13 cellular contexts compared by ENCODE assay signal in genomic region chr16:1545044-1545736, GRCh38. TPM values are rescaled to one million over a fixed set of nuclear protein-coding genes. Genes with fewer than 3 reads are reported as not detected.
DNase-seq lines count a peak whose midpoint lies in the region; ATAC-seq and TF ChIP-seq lines count a peak whose summit lies in the region.
"Had no signal": no experiment of that assay in that cellular context is flagged by ENCODE, and none has a peak within 500 bp of the region (broad histone marks: within the 10 kb centered on the region; RNA-seq: fewer than 3 reads in every experiment).

No MANE protein-coding gene starts in this region.

- H3K4me1 ChIP-seq in breast epithelium, result peaks cover 0 to 7% of the 10 kb centered on the region in 2 donors
- H3K4me1 ChIP-seq in mammary epithelial cell (ENCODE audit: insufficient read depth, low read length), result peaks cover 12% of the 10 kb centered on the region
- H3K4me1 ChIP-seq in fibroblast of lung (ENCODE audit: control insufficient read depth, extremely low read depth, insufficient read depth, low read length), result peaks cover 22% of the 10 kb centered on the region
- peaks cover 10 to 65% of the 10 kb centered on the region in 2 donors for H3K4me1 ChIP-seq in naive thymus-derived CD4-positive, alpha-beta T cell (ENCODE audit: control insufficient read depth in 2 of 2, insufficient read depth in 2 of 2, low read length in 2 of 2)
- peaks cover 85% of the 10 kb centered on the region for H3K4me1 ChIP-seq in vagina
- no peaks in the 10 kb centered on the region for H3K4me1 ChIP-seq in Caco-2

- no peaks in the 10 kb centered on the region for H3K36me3 ChIP-seq in breast epithelium
- H3K36me3 ChIP-seq in mammary epithelial cell (ENCODE audit: insufficient read depth, low read length), result no peaks in the 10 kb centered on the region
- H3K36me3 ChIP-seq in fibroblast of lung (ENCODE audit: control insufficient read depth, insufficient read depth, low read length), result peaks cover 10% of the 10 kb centered on the region
- peaks cover 0 to 83% (median 19%) of the 10 kb centered on the region in 3 experiments for H3K36me3 ChIP-seq in naive thymus-derived CD4-positive, alpha-beta T cell (ENCODE audit: control insufficient read depth in 2 of 3, insufficient read depth in 3 of 3, low read length in 3 of 3)
- peaks cover 0 to 24% of the 10 kb centered on the region in 2 donors for H3K36me3 ChIP-seq in vagina
- H3K36me3 ChIP-seq in Caco-2 (ENCODE audit: control insufficient read depth, insufficient read depth, low read length), result no peaks in the 10 kb centered on the region

- peaks cover 0 to 26% (median 8%) of the 10 kb centered on the region in 5 donors for H3K36me3 Mint-ChIP-seq in naive thymus-derived CD4-positive, alpha-beta T cell
- H3K36me3 Mint-ChIP-seq in Caco-2 (ENCODE audit: insufficient read depth, unreplicated experiment), result no peaks in the 10 kb centered on the region
- H3K36me3 Mint-ChIP-seq: memory B cell had no signal

- H3K27ac Mint-ChIP-seq in naive thymus-derived CD4-positive, alpha-beta T cell, result peak overlapping the region; percentile 71 to 93 (median 79)
- no peak overlapping the region for H3K27ac Mint-ChIP-seq in Caco-2 (ENCODE audit: unreplicated experiment)
- H3K27ac Mint-ChIP-seq: memory B cell had no signal

- dilution Hi-C loops in mammary epithelial cell (cut with HindIII; ENCODE audit: low sequenced_read_pairs), result loop anchor here (5.0 kb wide), 2 partner anchors 33 to 52 kb away; no protein-coding TSS in a partner anchor

- no peak for ATAC-seq in naive thymus-derived CD4-positive, alpha-beta T cell

- intact Hi-C loops in breast epithelium (cut with DNase I; ENCODE audit: low total_unique reads), result no loop called here
- intact Hi-C loops in mammary epithelial cell (cut with micrococcal nuclease), result no loop called here
- intact Hi-C loops in naive thymus-derived CD4-positive, alpha-beta T cell (cut with micrococcal nuclease), result no loop called here
- intact Hi-C loops in vagina (cut with DNase I), result loop anchor here (5.0 to 10.0 kb wide), 2 partner anchors 50 to 67 kb away; partner anchors contain the start of genes CRAMP1, IFT140 and TELO2
- intact Hi-C loops in Caco-2 (cut with micrococcal nuclease; ENCODE audit: unreplicated experiment), result no loop called here

- no peak for TF ChIP-seq POLR2A in breast epithelium (IDR thresholded peaks at IDR 0.05)
- TF ChIP-seq POLR2A in vagina (IDR thresholded peaks at IDR 0.05), result no peak

- H3K4me3 ChIP-seq in breast epithelium (peak overlapping the region in 1 of 3 donors; percentile 40), mammary epithelial cell (replicated peaks in 1 of 3; ENCODE audit: insufficient read depth in 1 of 3, low read depth in 2 of 3, low read length in 3 of 3) (no peak overlapping the region), fibroblast of lung (replicated peaks in 1 of 4; ENCODE audit: control extremely low read depth in 1 of 4, insufficient read depth in 1 of 4, low read depth in 3 of 4, low read length in 4 of 4) (peak overlapping the region in 1 of 4 experiments; percentile 38), vagina (no peak overlapping the region), Caco-2 (ENCODE audit: low read depth, low read length) (no peak overlapping the region)
- H3K4me3 ChIP-seq in naive thymus-derived CD4-positive, alpha-beta T cell (ENCODE audit: low read length), result no peak overlapping the region

- H3K27me3 ChIP-seq in breast epithelium (no peaks in the 10 kb centered on the region), mammary epithelial cell (ENCODE audit: insufficient read depth, low read length) (no peaks in the 10 kb centered on the region), fibroblast of lung (ENCODE audit: control insufficient read depth, insufficient read depth, low read length) (no peaks in the 10 kb centered on the region), vagina (no peaks in the 10 kb centered on the region), Caco-2 (replicated peaks; ENCODE audit: control insufficient read depth, insufficient read depth, low read length) (no peaks in the 10 kb centered on the region)
- H3K27me3 ChIP-seq in naive thymus-derived CD4-positive, alpha-beta T cell (ENCODE audit: control insufficient read depth in 2 of 2, insufficient read depth in 2 of 2, low read length in 2 of 2), result no peaks in the 10 kb centered on the region

- in situ Hi-C loops in mammary epithelial cell (cut with MboI; ENCODE audit: low sequenced_read_pairs in 2 of 2), result no loop called here

- POLR2A ChIA-PET in naive thymus-derived CD4-positive, alpha-beta T cell (lab: Charles Lee), result interaction anchor here (1.3 to 4.8 kb wide), 4 partner anchors 9 to 15 kb away, joined by 5 to 27 read pairs (median 10); partner anchors contain the start of gene TMEM204
- POLR2A ChIA-PET in HEK293T (lab: Yijun Ruan, JAX) (no interaction called here), Caco-2 (lab: Charles Lee) (no interaction called here)

- H3K4me3 Mint-ChIP-seq in naive thymus-derived CD4-positive, alpha-beta T cell, result peak overlapping the region; percentile 12 to 80 (median 72)
- no peak overlapping the region for H3K4me3 Mint-ChIP-seq in Caco-2 (ENCODE audit: unreplicated experiment)
- H3K4me3 Mint-ChIP-seq: H9 had no signal

- CTCF ChIA-PET in mammary epithelial cell (lab: Charles Lee; ENCODE audit: low non-redundant PET), result no interaction called here
- CTCF ChIA-PET in naive thymus-derived CD4-positive, alpha-beta T cell (lab: Charles Lee), result interaction anchor here (0.8 kb wide), 1 partner anchor 9 kb away, joined by 3 read pairs; no protein-coding TSS in a partner anchor
- CTCF ChIA-PET in HEK293T (lab: Yijun Ruan, JAX), result no interaction called here
- CTCF ChIA-PET in Caco-2 (lab: Charles Lee), result interaction anchor here (0.6 kb wide), 1 partner anchor 203 kb away, joined by 5 read pairs; no protein-coding TSS in a partner anchor

- H2AFZ ChIP-seq in mammary epithelial cell (ENCODE audit: low read depth, low read length) (no peak overlapping the region), fibroblast of lung (ENCODE audit: low read length) (no peak overlapping the region)

- WGBS in mammary epithelial cell (ENCODE audit: low coverage, missing lambda C conversion rate), result 80% methylated on average over 17 of the region's 19 CpGs

- H4K20me1 ChIP-seq in mammary epithelial cell (ENCODE audit: insufficient read depth, low read length) (no peaks in the 10 kb centered on the region), fibroblast of lung (ENCODE audit: control insufficient read depth, extremely low read depth, insufficient read depth, low read length) (no peaks in the 10 kb centered on the region)

- H3K79me2 ChIP-seq in mammary epithelial cell (ENCODE audit: insufficient read depth, low read length) (no peaks in the 10 kb centered on the region), fibroblast of lung (ENCODE audit: control insufficient read depth, insufficient read depth, low read length) (no peaks in the 10 kb centered on the region)

- H3K27me3 Mint-ChIP-seq in naive thymus-derived CD4-positive, alpha-beta T cell, result no peaks in the 10 kb centered on the region
- H3K27me3 Mint-ChIP-seq in Caco-2 (ENCODE audit: insufficient read depth, unreplicated experiment), result no peaks in the 10 kb centered on the region
- H3K27me3 Mint-ChIP-seq: memory B cell had no signal

- H3K9me3 ChIP-seq in breast epithelium (no peaks in the 10 kb centered on the region), mammary epithelial cell (replicated peaks; ENCODE audit: insufficient read depth, low read length) (no peaks in the 10 kb centered on the region), fibroblast of lung (ENCODE audit: control insufficient read depth, insufficient read depth, low read depth, low read length) (no peaks in the 10 kb centered on the region), vagina (no peaks in the 10 kb centered on the region), Caco-2 (no peaks in the 10 kb centered on the region)
- H3K9me3 ChIP-seq in naive thymus-derived CD4-positive, alpha-beta T cell (ENCODE audit: control insufficient read depth in 2 of 3, low read length in 3 of 3), result no peaks in the 10 kb centered on the region

- no peak for DNase-seq in breast epithelium (ENCODE audit: low spot score in 2 of 2)
- DNase-seq in mammary epithelial cell, result no peak
- no peak for DNase-seq in fibroblast of lung (ENCODE audit: low read depth in 2 of 2)
- no peak for DNase-seq in naive thymus-derived CD4-positive, alpha-beta T cell
- DNase-seq in vagina (ENCODE audit: extremely low spot score in 2 of 2), result no peak
- DNase-seq in HEK293T (ENCODE audit: extremely low spot score), result no peak
- DNase-seq in NCI-H524 treated with DMSO at 0.1 percent for 48 hours (lab: John Stamatoyannopoulos, UW), result no peak
- DNase-seq in Caco-2, result no peak
- DNase-seq: AML-193; effector CD4-positive, alpha-beta T cell; H9 had no signal

- peaks cover 43 to 91% (median 72%) of the 10 kb centered on the region in 7 donors for H3K4me1 Mint-ChIP-seq in naive thymus-derived CD4-positive, alpha-beta T cell
- H3K4me1 Mint-ChIP-seq in Caco-2 (ENCODE audit: low read depth, unreplicated experiment), result no peaks in the 10 kb centered on the region

- no peak overlapping the region for H3K9ac ChIP-seq in mammary epithelial cell (ENCODE audit: insufficient read depth, low read length)
- no peak overlapping the region for H3K9ac ChIP-seq in fibroblast of lung (ENCODE audit: insufficient read depth, low read length)

- H3K27ac ChIP-seq in breast epithelium (peak overlapping the region; percentile 33 to 80), mammary epithelial cell (ENCODE audit: insufficient read depth, low read depth, low read length) (no peak overlapping the region), fibroblast of lung (ENCODE audit: insufficient read depth, low read length) (peak overlapping the region; percentile 33), vagina (peak overlapping the region; percentile 56)
- H3K27ac ChIP-seq in naive thymus-derived CD4-positive, alpha-beta T cell (ENCODE audit: low read depth, low read length), result peak overlapping the region; percentile 49
- H3K27ac ChIP-seq: VCaP had no signal

- no peak overlapping the region for H3K4me2 ChIP-seq in mammary epithelial cell (ENCODE audit: insufficient read depth, low read depth, low read length)
- H3K4me2 ChIP-seq in fibroblast of lung (ENCODE audit: extremely low read depth, insufficient read depth, low read length), result peak overlapping the region; percentile 60

- no peaks in the 10 kb centered on the region for H3K9me3 Mint-ChIP-seq in naive thymus-derived CD4-positive, alpha-beta T cell
- H3K9me3 Mint-ChIP-seq in Caco-2 (ENCODE audit: unreplicated experiment), result no peaks in the 10 kb centered on the region
- H3K9me3 Mint-ChIP-seq: H9, memory B cell had no signal

- TF ChIP-seq CTCF in breast epithelium (IDR thresholded peaks at IDR 0.05), result no peak
- TF ChIP-seq CTCF in mammary epithelial cell (conservative IDR thresholded peaks at IDR 0.05 in 1 of 2, IDR thresholded peaks at IDR 0.05 in 1 of 2; ENCODE audit: extremely low read depth in 1 of 2, insufficient read depth in 1 of 2, low read depth in 1 of 2, low read length in 2 of 2), result no peak
- TF ChIP-seq CTCF in fibroblast of lung (conservative IDR thresholded peaks at IDR 0.05 in 1 of 2, IDR thresholded peaks at IDR 0.05 in 1 of 2; ENCODE audit: low read depth in 1 of 2, low read length in 2 of 2), result no peak
- no peak for TF ChIP-seq CTCF in vagina (IDR thresholded peaks at IDR 0.05)
- TF ChIP-seq CTCF in Caco-2 (IDR thresholded peaks at IDR 0.05; ENCODE audit: insufficient read depth in 1 of 2, low read depth in 1 of 2, low read length in 1 of 2, severe bottlenecking in 1 of 2, unreplicated experiment in 1 of 2), result no peak

- BruUV-seq in mammary epithelial cell (replicated peaks; lab: Mats Ljungman, UMichigan) (no TSS peak), Caco-2 (replicated peaks; lab: Mats Ljungman, UMichigan) (no TSS peak)

RNA-seq across cellular contexts. Expression of gene TMEM204, which starts 11.7 kb away (rescaled TPM):
- total RNA-seq in breast epithelium (10 to 100 TPM; 27.8 to 37.0 (median 34.1) TPM), mammary epithelial cell (under 1 TPM in 1 of 2 donors, not detected in 1; 0.17 TPM), fibroblast of lung (10.3 and 12.4 TPM in 2 replicates), vagina (33.1 TPM), Caco-2 (2022) (not detected in 2 replicates)
- polyA plus RNA-seq in mammary epithelial cell (1.6 TPM), fibroblast of lung (9.6 and 10.9 TPM in 2 replicates)
- polyA minus RNA-seq in mammary epithelial cell (0.26 TPM), fibroblast of lung (ENCODE audit: low replicate concordance) (15.0 and 19.3 TPM in 2 replicates)
- 14.2 and 14.6 TPM in 2 replicates for polyA plus RNA-seq in fibroblast of lung (2012)
- 100 to 1,000 TPM in 2 of 5 experiments, 10 to 100 TPM in 3; 26.3 to 162 (median 47.5) TPM for total RNA-seq in naive thymus-derived CD4-positive, alpha-beta T cell
- polyA plus RNA-seq in naive thymus-derived CD4-positive, alpha-beta T cell, result 100 to 1,000 TPM; 152 to 186 TPM
- total RNA-seq: H9 had no signal

RNA-seq across cellular contexts. Expression of gene TELO2, which starts 52.0 kb away (rescaled TPM):
- total RNA-seq in breast epithelium (10 to 100 TPM; 15.2 to 27.5 (median 23.9) TPM), mammary epithelial cell (10 to 100 TPM; 12.7 to 37.7 TPM), fibroblast of lung (8.2 and 10.9 TPM in 2 replicates), vagina (23.8 TPM), Caco-2 (2022) (55.7 and 62.6 TPM in 2 replicates)
- polyA plus RNA-seq in mammary epithelial cell (21.4 TPM), fibroblast of lung (6.3 and 9.4 TPM in 2 replicates)
- polyA minus RNA-seq in mammary epithelial cell (11.7 TPM), fibroblast of lung (ENCODE audit: low replicate concordance) (8.8 and 9.3 TPM in 2 replicates)
- 14.4 and 26.1 TPM in 2 replicates for polyA plus RNA-seq in fibroblast of lung (2012)
- total RNA-seq in naive thymus-derived CD4-positive, alpha-beta T cell, result 10 to 100 TPM; 46.9 to 58.9 (median 50.3) TPM
- 10 to 100 TPM; 10.5 to 18.7 TPM for polyA plus RNA-seq in naive thymus-derived CD4-positive, alpha-beta T cell

RNA-seq across cellular contexts. Expression of gene PTX4, which starts 56.4 kb away (rescaled TPM):
- total RNA-seq in breast epithelium (not detected), mammary epithelial cell (not detected), fibroblast of lung (not detected in 2 replicates), vagina (not detected), Caco-2 (2022) (not detected in 2 replicates)
- polyA plus RNA-seq in mammary epithelial cell (not detected), fibroblast of lung (0.05 TPM in 1 of 2 replicates, not detected in the other)
- polyA minus RNA-seq in mammary epithelial cell (not detected), fibroblast of lung (ENCODE audit: low replicate concordance) (not detected in 2 replicates)
- 0.08 TPM in 1 of 2 replicates, not detected in the other for polyA plus RNA-seq in fibroblast of lung (2012)
- under 1 TPM in 2 of 5 experiments, not detected in 3; 0.24 to 0.64 TPM for total RNA-seq in naive thymus-derived CD4-positive, alpha-beta T cell
- polyA plus RNA-seq in naive thymus-derived CD4-positive, alpha-beta T cell, result not detected
- total RNA-seq: H9 had no signal

Comparison
In these comparisons a context has a peak if more than half of its experiments do, and no peak if none do; other contexts are left out.
1. CTCF ChIA-PET loops: an anchor here in naive thymus-derived CD4-positive, alpha-beta T cell (0.8 kb wide) and Caco-2 (0.6 kb wide); none called in mammary epithelial cell and HEK293T.